8 cellular contexts compared by ENCODE assay signal in genomic region chr19:10027158-10027997, GRCh38. TPM values are rescaled to one million over a fixed set of nuclear protein-coding genes. Genes with fewer than 3 reads are reported as not detected.
DNase-seq lines count a peak whose midpoint lies in the region; ATAC-seq, FAIRE-seq and TF ChIP-seq lines count a peak whose summit lies in the region.

No MANE protein-coding gene starts in this region.

- H3K9me3 ChIP-seq in AG04450 (ENCODE audit: control insufficient read depth, insufficient read depth, low read length), result no peaks in the 10 kb centered on the region
- no peaks in the 10 kb centered on the region for H3K9me3 ChIP-seq in heart right ventricle
- no peaks in the 10 kb centered on the region for H3K9me3 ChIP-seq in psoas muscle
- no peaks in the 10 kb centered on the region for H3K9me3 ChIP-seq in uterus

- peak; percentile 82 for DNase-seq in AG04450 (ENCODE audit: low read depth, low spot score)
- peak; percentile 93 for DNase-seq in GM19239 (ENCODE audit: insufficient read length, low spot score)
- peak; percentile 82 to 93 (median 88) for DNase-seq in NCI-H1417 (lab: John Stamatoyannopoulos, UW)
- DNase-seq in SW480 (ENCODE audit: low spot score), result peak; percentile 90
- DNase-seq in activated naive CD8-positive, alpha-beta T cell treated with anti-CD3 and anti-CD28 coated beads, Interleukin-2, amount 50 U/mL, for 24 hours, result peak; percentile 93
- peak; percentile 94 to 96 for DNase-seq in heart right ventricle
- DNase-seq in psoas muscle, result peak; percentile 94 to 96
- peak; percentile 94 to 96 for DNase-seq in uterus

- H3K4me3 ChIP-seq in AG04450 (ENCODE audit: low read depth, low read length) (no peak overlapping the region), heart right ventricle (peak overlapping the region in 1 of 10 donors; percentile 7), psoas muscle (no peak overlapping the region), uterus (no peak overlapping the region)

- H3K4me1 ChIP-seq in heart right ventricle (peaks cover 0 to 10% (median 8%) of the 10 kb centered on the region in 9 donors), psoas muscle (no peaks in the 10 kb centered on the region), uterus (no peaks in the 10 kb centered on the region)

- no peak for FAIRE-seq in GM19239 (lab: Jason Lieb, UNC)

- H3K27ac ChIP-seq in AG04450 (ENCODE audit: low read depth, low read length), result peak overlapping the region; percentile 21
- peak overlapping the region in 2 of 10 donors; percentile 8 to 22 for H3K27ac ChIP-seq in heart right ventricle
- H3K27ac ChIP-seq in psoas muscle, result no peak overlapping the region
- H3K27ac ChIP-seq in uterus, result no peak overlapping the region

- peaks cover 27% of the 10 kb centered on the region for H3K27me3 Mint-ChIP-seq in activated naive CD8-positive, alpha-beta T cell treated with anti-CD3 and anti-CD28 coated beads, Interleukin-2, amount 50 U/mL, for 24 hours

- no peaks in the 10 kb centered on the region for H3K4me1 Mint-ChIP-seq in activated naive CD8-positive, alpha-beta T cell treated with anti-CD3 and anti-CD28 coated beads, Interleukin-2, amount 50 U/mL, for 24 hours

- H3K36me3 Mint-ChIP-seq in activated naive CD8-positive, alpha-beta T cell treated with anti-CD3 and anti-CD28 coated beads, Interleukin-2, amount 50 U/mL, for 24 hours (ENCODE audit: low read depth), result no peaks in the 10 kb centered on the region

- H3K36me3 ChIP-seq in heart right ventricle, result no peaks in the 10 kb centered on the region
- H3K36me3 ChIP-seq in psoas muscle (ENCODE audit: insufficient read depth in 1 of 2, low read depth in 1 of 2), result no peaks in the 10 kb centered on the region
- H3K36me3 ChIP-seq in uterus, result no peaks in the 10 kb centered on the region

- intact Hi-C loops in heart right ventricle (cut with DNase I), result loop anchor here in 7 of 10 donors (1.0 to 5.0 kb wide), 4 partner anchors 93 to 97 kb away; no protein-coding TSS in a partner anchor
- intact Hi-C loops in psoas muscle (cut with DNase I), result loop anchor here (2.0 to 5.0 kb wide), 2 partner anchors 95 to 97 kb away; no protein-coding TSS in a partner anchor
- intact Hi-C loops in uterus (cut with DNase I; ENCODE audit: low total_unique reads), result loop anchor here (5.0 kb wide), 1 partner anchor 95 kb away; no protein-coding TSS in a partner anchor

- 10% methylated on average over 29 of the region's 29 CpGs for WGBS in heart right ventricle, 2 donors
- WGBS in psoas muscle, 3 donors, result 5 to 9% (median 7%) methylated on average over 22 to 29 of the region's 29 CpGs

- peak; percentile 94 for ATAC-seq in activated naive CD8-positive, alpha-beta T cell treated with anti-CD3 and anti-CD28 coated beads, Interleukin-2, amount 50 U/mL, for 24 hours
- ATAC-seq in heart right ventricle, result peak; percentile 95 to 99 (median 98)
- ATAC-seq in psoas muscle, result peak; percentile 82 to 97 (median 90)

- no peak overlapping the region for H3K27ac Mint-ChIP-seq in activated naive CD8-positive, alpha-beta T cell treated with anti-CD3 and anti-CD28 coated beads, Interleukin-2, amount 50 U/mL, for 24 hours

- POLR2A ChIA-PET in AG04450 (lab: Yijun Ruan, JAX), result interaction anchor here (0.5 to 1.3 kb wide), 7 partner anchors 17 to 647 kb away, joined by 3 to 8 read pairs (median 4); partner anchors contain the start of genes COL5A3 and PPAN

- H3K4me3 Mint-ChIP-seq in activated naive CD8-positive, alpha-beta T cell treated with anti-CD3 and anti-CD28 coated beads, Interleukin-2, amount 50 U/mL, for 24 hours, result no peak overlapping the region

- TF ChIP-seq POLR2A in uterus (IDR thresholded peaks at IDR 0.05), result peak in 1 of 2 donors; percentile 30

- TF ChIP-seq CTCF in AG04450 (IDR thresholded peaks at IDR 0.05; ENCODE audit: low read depth, low read length), result peak; percentile 89
- peak; percentile 84 to 97 (median 93) for TF ChIP-seq CTCF in heart right ventricle (IDR thresholded peaks at IDR 0.05)
- TF ChIP-seq CTCF in psoas muscle (IDR thresholded peaks at IDR 0.05), result peak; percentile 78
- peak; percentile 90 to 99 (median 96) for TF ChIP-seq CTCF in uterus (IDR thresholded peaks at IDR 0.05)

- CTCF ChIA-PET in AG04450 (lab: Charles Lee), result interaction anchor here (0.8 to 2.2 kb wide), 29 partner anchors 8 to 223 kb away, joined by 3 to 102 read pairs (median 4); partner anchors contain the start of genes ANGPTL6 and SHFL

- peaks cover 17% of the 10 kb centered on the region for H3K27me3 ChIP-seq in AG04450 (ENCODE audit: control insufficient read depth, insufficient read depth, low read length)
- peaks cover 0 to 34% (median 20%) of the 10 kb centered on the region in 7 donors for H3K27me3 ChIP-seq in heart right ventricle
- H3K27me3 ChIP-seq in psoas muscle (ENCODE audit: insufficient read depth in 3 of 3, low read length in 2 of 3), result peaks cover 0 to 15% (median 0%) of the 10 kb centered on the region in 3 donors
- H3K27me3 ChIP-seq in uterus, result no peaks in the 10 kb centered on the region

- H3K9me3 Mint-ChIP-seq in activated naive CD8-positive, alpha-beta T cell treated with anti-CD3 and anti-CD28 coated beads, Interleukin-2, amount 50 U/mL, for 24 hours, result no peaks in the 10 kb centered on the region

RNA-seq across cellular contexts. Expression of gene RDH8, which starts 14.1 kb away (rescaled TPM):
- polyA plus RNA-seq in AG04450 (2011; rRNA removed), result not detected in 2 replicates
- not detected in 2 replicates for polyA minus RNA-seq in AG04450 (2011; rRNA and poly(A)+ RNA removed)
- total RNA-seq in heart right ventricle, result not detected
- polyA plus RNA-seq in heart right ventricle, result not detected
- not detected for total RNA-seq in psoas muscle
- not detected for polyA plus RNA-seq in psoas muscle
- not detected for total RNA-seq in uterus

RNA-seq across cellular contexts. Expression of gene COL5A3, which starts 17.1 kb away (rescaled TPM):
- 1.6 TPM in 2 replicates for polyA plus RNA-seq in AG04450 (2011; rRNA removed)
- 1.5 and 2.1 TPM in 2 replicates for polyA minus RNA-seq in AG04450 (2011; rRNA and poly(A)+ RNA removed)
- total RNA-seq in heart right ventricle, result 10 to 100 TPM in 4 of 10 donors, 1 to 10 TPM in 6; 3.8 to 27.8 (median 6.1) TPM
- polyA plus RNA-seq in heart right ventricle, result 10 to 100 TPM; 18.2 to 35.6 TPM
- total RNA-seq in psoas muscle, result 10 to 100 TPM in 1 of 4 donors, 1 to 10 TPM in 3; 3.7 to 10.6 (median 8.0) TPM
- 1 to 10 TPM; 4.6 to 8.9 (median 8.5) TPM for polyA plus RNA-seq in psoas muscle
- 10 to 100 TPM; 12.6 to 43.3 (median 25.6) TPM for total RNA-seq in uterus

RNA-seq across cellular contexts. Expression of gene SHFL, which starts 58.7 kb away (rescaled TPM):
- polyA plus RNA-seq in AG04450 (2011; rRNA removed) (25.0 and 25.9 TPM in 2 replicates), heart right ventricle (10 to 100 TPM; 11.1 to 30.2 TPM), psoas muscle (1 to 10 TPM; 3.1 to 4.3 (median 3.4) TPM)
- 15.6 and 22.6 TPM in 2 replicates for polyA minus RNA-seq in AG04450 (2011; rRNA and poly(A)+ RNA removed)
- total RNA-seq in heart right ventricle (10 to 100 TPM in 4 of 10 donors, 1 to 10 TPM in 6; 4.0 to 18.9 (median 9.6) TPM), psoas muscle (1 to 10 TPM; 2.9 to 5.7 (median 4.0) TPM), uterus (10 to 100 TPM; 23.2 to 79.2 (median 44.8) TPM)
